ENCODE assay signal across 12 cellular contexts in genomic region chr15:60589253-60589652, GRCh38.
DNase-seq lines count a peak whose midpoint lies in the region; ATAC-seq, FAIRE-seq and TF ChIP-seq lines count a peak whose summit lies in the region.
"Had no signal": no experiment of that assay in that cellular context is flagged by ENCODE, and none has a peak within 500 bp of the region (broad histone marks: within the 10 kb centered on the region; RNA-seq: fewer than 3 reads in every experiment).

No MANE protein-coding gene starts in this region.

- no peaks in the 10 kb centered on the region for H3K9me3 ChIP-seq in right lobe of liver

- H3K4me1 ChIP-seq in right lobe of liver: peaks cover 0 to 58% (median 15%) of the 10 kb centered on the region in 4 donors

- H3K27me3 ChIP-seq in right lobe of liver: no peaks in the 10 kb centered on the region

- intact Hi-C loops in activated naive CD4-positive, alpha-beta T cell treated with anti-CD3 and anti-CD28 coated beads for 36 hours (cut with micrococcal nuclease): loop anchor here (1.0 to 10.0 kb wide), 3 partner anchors 131 to 1476 kb away; partner anchors contain the start of genes C2CD4A and VPS13C
- intact Hi-C loops in right lobe of liver (cut with DNase I): loop anchor here in 1 of 2 donors (10.0 kb wide), 2 partner anchors 64 to 316 kb away; no protein-coding TSS in a partner anchor

- H3K27ac Mint-ChIP-seq in activated naive CD4-positive, alpha-beta T cell treated with anti-CD3 and anti-CD28 coated beads for 36 hours: peak overlapping the region; percentile 77
- no peak overlapping the region for H3K27ac Mint-ChIP-seq in type B pancreatic cell

- WGBS in right lobe of liver (ENCODE audit: insufficient coverage, low coverage, low lambda C conversion rate, missing lambda C conversion rate): 64% methylated on average over 8 of the region's 8 CpGs

- no peak for FAIRE-seq in GM19239 (lab: Jason Lieb, UNC)

- H3K9me3 Mint-ChIP-seq in activated T-cell treated with anti-CD3 and anti-CD28 coated beads, Interleukin-2, amount 50 U/mL, for 4 hours: no peaks in the 10 kb centered on the region
- no peaks in the 10 kb centered on the region for H3K9me3 Mint-ChIP-seq in activated naive CD4-positive, alpha-beta T cell treated with anti-CD3 and anti-CD28 coated beads for 36 hours
- no peaks in the 10 kb centered on the region for H3K9me3 Mint-ChIP-seq in type B pancreatic cell

- TF ChIP-seq CTCF in right lobe of liver (IDR thresholded peaks at IDR 0.05): no peak
- no peak for TF ChIP-seq CTCF in type B pancreatic cell (conservative IDR thresholded peaks at IDR 0.05)

- DNase-seq in activated T-cell treated with anti-CD3 and anti-CD28 coated beads, Interleukin-2, amount 50 U/mL, for 4 hours: peak; percentile 35
- no peak for DNase-seq in activated T-cell treated with anti-CD3 and anti-CD28 coated beads, Interleukin-2, amount 50 U/mL, for 1 hour
- peak; percentile 73 for DNase-seq in activated naive CD4-positive, alpha-beta T cell treated with anti-CD3 and anti-CD28 coated beads for 36 hours
- DNase-seq in right lobe of liver: no peak
- no peak for DNase-seq in type B pancreatic cell (ENCODE audit: extremely low spot score, unreplicated experiment)
- DNase-seq in GM19239 (ENCODE audit: insufficient read length, low spot score): no peak
- DNase-seq: H7, NCI-H1930, retina had no signal

- peaks cover 9% of the 10 kb centered on the region for H3K36me3 Mint-ChIP-seq in activated T-cell treated with anti-CD3 and anti-CD28 coated beads, Interleukin-2, amount 50 U/mL, for 4 hours (ENCODE audit: insufficient read depth)
- H3K36me3 Mint-ChIP-seq in activated naive CD4-positive, alpha-beta T cell treated with anti-CD3 and anti-CD28 coated beads for 36 hours (ENCODE audit: low read depth): peaks cover 6% of the 10 kb centered on the region
- H3K36me3 Mint-ChIP-seq in type B pancreatic cell: no peaks in the 10 kb centered on the region

- H3K4me1 Mint-ChIP-seq in activated T-cell treated with anti-CD3 and anti-CD28 coated beads, Interleukin-2, amount 50 U/mL, for 4 hours (ENCODE audit: low read depth): peaks cover 67% of the 10 kb centered on the region
- H3K4me1 Mint-ChIP-seq in activated naive CD4-positive, alpha-beta T cell treated with anti-CD3 and anti-CD28 coated beads for 36 hours (ENCODE audit: low read depth): peaks cover 56% of the 10 kb centered on the region
- peaks cover 3% of the 10 kb centered on the region for H3K4me1 Mint-ChIP-seq in type B pancreatic cell (ENCODE audit: unreplicated experiment)

- H3K27ac ChIP-seq in right lobe of liver: peak overlapping the region in 2 of 3 donors; percentile 14 to 99
- H3K27ac ChIP-seq: cardiac muscle cell had no signal

- no peaks in the 10 kb centered on the region for H3K36me3 ChIP-seq in right lobe of liver
- H3K36me3 ChIP-seq: cardiac muscle cell had no signal

- ATAC-seq in activated T-cell treated with anti-CD3 and anti-CD28 coated beads, Interleukin-2, amount 50 U/mL, for 4 hours: peak; percentile 15 to 18
- ATAC-seq in right lobe of liver (no peak), HG02588 (IDR thresholded peaks at IDR 0.05; ENCODE audit: unreplicated experiment) (no peak), HG03565 (IDR thresholded peaks at IDR 0.05; ENCODE audit: unreplicated experiment) (no peak)

- no peak overlapping the region for H3K4me3 ChIP-seq in right lobe of liver
- H3K4me3 ChIP-seq: cardiac muscle cell had no signal

- H3K27me3 Mint-ChIP-seq in activated T-cell treated with anti-CD3 and anti-CD28 coated beads, Interleukin-2, amount 50 U/mL, for 4 hours (ENCODE audit: low read depth): peaks cover 3% of the 10 kb centered on the region
- H3K27me3 Mint-ChIP-seq in activated naive CD4-positive, alpha-beta T cell treated with anti-CD3 and anti-CD28 coated beads for 36 hours (ENCODE audit: low read depth): no peaks in the 10 kb centered on the region
- H3K27me3 Mint-ChIP-seq in type B pancreatic cell: peaks cover 59% of the 10 kb centered on the region

- CTCF ChIA-PET in activated naive CD4-positive, alpha-beta T cell treated with anti-CD3 and anti-CD28 coated beads for 36 hours (lab: Charles Lee): interaction anchor here (0.7 to 2.3 kb wide), 2 partner anchors 107 to 328 kb away, joined by 3 to 13 read pairs; no protein-coding TSS in a partner anchor

- peak overlapping the region; percentile 94 for H3K4me3 Mint-ChIP-seq in activated T-cell treated with anti-CD3 and anti-CD28 coated beads, Interleukin-2, amount 50 U/mL, for 4 hours
- H3K4me3 Mint-ChIP-seq in activated naive CD4-positive, alpha-beta T cell treated with anti-CD3 and anti-CD28 coated beads for 36 hours: peak overlapping the region; percentile 74
- peak overlapping the region; percentile 59 for H3K4me3 Mint-ChIP-seq in type B pancreatic cell

- no peak for TF ChIP-seq POLR2A in right lobe of liver (IDR thresholded peaks at IDR 0.05)

Comparison
In these comparisons a context has a peak if more than half of its experiments do, and no peak if none do; other contexts are left out.
1. DNase-seq: peak in activated T-cell treated with anti-CD3 and anti-CD28 coated beads, Interleukin-2, amount 50 U/mL, for 4 hours (single experiment) and activated naive CD4-positive, alpha-beta T cell treated with anti-CD3 and anti-CD28 coated beads for 36 hours (single experiment); none in activated T-cell treated with anti-CD3 and anti-CD28 coated beads, Interleukin-2, amount 50 U/mL, for 1 hour (single experiment), right lobe of liver (0 of 3), type B pancreatic cell (single experiment) and GM19239 (single experiment).
2. ATAC-seq: peak in activated T-cell treated with anti-CD3 and anti-CD28 coated beads, Interleukin-2, amount 50 U/mL, for 4 hours (2 of 2); none in right lobe of liver (0 of 4), HG02588 (single experiment) and HG03565 (single experiment).
3. Peak in every context shown above with its lines, with median percentiles within 50 percentile points of each other: H3K4me3 Mint-ChIP-seq.